13 cellular contexts compared by ENCODE assay signal in genomic region chr3:163622384-163622783, GRCh38.
DNase-seq lines count a peak whose midpoint lies in the region; ATAC-seq, FAIRE-seq and TF ChIP-seq lines count a peak whose summit lies in the region.
"Had no signal": no experiment of that assay in that cellular context is flagged by ENCODE, and none has a peak within 500 bp of the region (broad histone marks: within the 10 kb centered on the region; RNA-seq: fewer than 3 reads in every experiment).

No MANE protein-coding gene starts in this region.

- no peak for FAIRE-seq in GM19239 (lab: Jason Lieb, UNC)
- FAIRE-seq: islet of Langerhans had no signal

- H3K4me1 ChIP-seq in liver (ENCODE audit: control insufficient read depth in 4 of 4, insufficient read depth in 4 of 4, low read length in 3 of 4) (no peaks in the 10 kb centered on the region), left ventricle myocardium inferior (no peaks in the 10 kb centered on the region)
- H3K4me1 ChIP-seq: esophagus muscularis mucosa had no signal

- H3K4me3 ChIP-seq in NB4 (ENCODE audit: low read depth, low read length) (no peak overlapping the region), liver (ENCODE audit: low read depth in 1 of 3, low read length in 3 of 3) (no peak overlapping the region), left ventricle myocardium inferior (no peak overlapping the region)
- H3K4me3 ChIP-seq: esophagus muscularis mucosa had no signal

- no peak for TF ChIP-seq CTCF in NB4 (IDR thresholded peaks at IDR 0.05; ENCODE audit: low read depth, low read length)
- peak; percentile 45; the same call in 1 of the 2 replicates for TF ChIP-seq CTCF in WTC11 (IDR thresholded peaks at IDR 0.05)
- TF ChIP-seq CTCF in liver (IDR thresholded peaks at IDR 0.05; ENCODE audit: low read depth, low read length, missing input control): peak; percentile 22
- no peak for TF ChIP-seq CTCF in left ventricle myocardium inferior (IDR thresholded peaks at IDR 0.05; ENCODE audit: borderline replicate concordance)

- no peaks in the 10 kb centered on the region for H3K27me3 ChIP-seq in liver (ENCODE audit: control insufficient read depth in 4 of 4, insufficient read depth in 4 of 4, low read length in 3 of 4)
- H3K27me3 ChIP-seq in left ventricle myocardium inferior (ENCODE audit: low read depth): no peaks in the 10 kb centered on the region
- H3K27me3 ChIP-seq: esophagus muscularis mucosa had no signal

- 40% methylated on average over 3 of the region's 3 CpGs for WGBS in liver

- POLR2A ChIA-PET in WTC11 (lab: Charles Lee): no interaction called here

- H3K9me3 ChIP-seq in liver (ENCODE audit: control insufficient read depth in 4 of 4, low read length in 3 of 4) (no peaks in the 10 kb centered on the region), T-helper 17 cell (ENCODE audit: control insufficient read depth, low read length, poor library complexity, severe bottlenecking) (no peaks in the 10 kb centered on the region), left ventricle myocardium inferior (replicated peaks) (no peaks in the 10 kb centered on the region)
- H3K9me3 ChIP-seq: esophagus muscularis mucosa had no signal

- H3K36me3 Mint-ChIP-seq in WTC11 (no peaks in the 10 kb centered on the region), T-helper 17 cell (ENCODE audit: low read depth) (no peaks in the 10 kb centered on the region)

- H3K27ac ChIP-seq in liver (ENCODE audit: low read depth in 1 of 2, low read length in 2 of 2) (no peak overlapping the region), left ventricle myocardium inferior (replicated peaks) (no peak overlapping the region)
- H3K27ac ChIP-seq: esophagus muscularis mucosa had no signal

- H3K27ac Mint-ChIP-seq in WTC11: no peak overlapping the region
- H3K27ac Mint-ChIP-seq in T-helper 17 cell: no peak overlapping the region
- H3K27ac Mint-ChIP-seq: stimulated activated naive CD8-positive, alpha-beta T cell treated with anti-CD3 and anti-CD28 coated beads, Interleukin-15, amount 100 ng/mL, for 72 hours had no signal

- no peaks in the 10 kb centered on the region for H3K27me3 Mint-ChIP-seq in WTC11 (ENCODE audit: low read depth)
- no peaks in the 10 kb centered on the region for H3K27me3 Mint-ChIP-seq in T-helper 17 cell
- H3K27me3 Mint-ChIP-seq: stimulated activated naive CD8-positive, alpha-beta T cell treated with anti-CD3 and anti-CD28 coated beads, Interleukin-15, amount 100 ng/mL, for 72 hours had no signal

- DNase-seq in DMS114 treated with DMSO at 0.1 percent for 48 hours (lab: John Stamatoyannopoulos, UW; ENCODE audit: unreplicated experiment): peak; percentile 43
- peak; percentile 16 for DNase-seq in NB4 (ENCODE audit: low read depth)
- DNase-seq in WTC11 (ENCODE audit: low spot score): peak; percentile 32
- no peak for DNase-seq in T-helper 17 cell
- DNase-seq in left ventricle myocardium inferior: no peak
- DNase-seq in GM19239 (ENCODE audit: insufficient read length, low spot score): no peak
- DNase-seq: occipital lobe; stimulated activated CD4-positive, alpha-beta T cell treated with anti-CD3 and anti-CD28 coated beads, Interleukin-2, amount 100 ng/mL, for 48 hours; stimulated activated naive CD8-positive, alpha-beta T cell treated with anti-CD3 and anti-CD28 coated beads, Interleukin-15, amount 100 ng/mL, for 72 hours had no signal

- TF ChIP-seq POLR2A in NB4 (IDR thresholded peaks at IDR 0.05; ENCODE audit: extremely low read depth, insufficient read length): no peak

- 0 out of 2 replicates have a peak, but pooled peaks cover 2% of the 10 kb centered on the region for H3K4me1 Mint-ChIP-seq in WTC11
- H3K4me1 Mint-ChIP-seq in T-helper 17 cell: no peaks in the 10 kb centered on the region
- H3K4me1 Mint-ChIP-seq: stimulated activated naive CD8-positive, alpha-beta T cell treated with anti-CD3 and anti-CD28 coated beads, Interleukin-15, amount 100 ng/mL, for 72 hours had no signal

- no peak overlapping the region for H3K4me3 Mint-ChIP-seq in WTC11
- H3K4me3 Mint-ChIP-seq in T-helper 17 cell: no peak overlapping the region
- H3K4me3 Mint-ChIP-seq: stimulated activated naive CD8-positive, alpha-beta T cell treated with anti-CD3 and anti-CD28 coated beads, Interleukin-15, amount 100 ng/mL, for 72 hours had no signal

- H3K9ac ChIP-seq in liver (ENCODE audit: low read depth in 1 of 2, low read length in 2 of 2): no peak overlapping the region

- CTCF ChIA-PET in WTC11 (lab: Charles Lee): interaction anchor here (0.7 kb wide), 1 partner anchor 9 kb away, joined by 3 read pairs; no protein-coding TSS in a partner anchor

- ATAC-seq in WTC11 (peak; percentile 100), T-helper 17 cell (no peak), GM19397 (IDR thresholded peaks at IDR 0.05; ENCODE audit: unreplicated experiment) (no peak)
- ATAC-seq: stimulated activated naive CD8-positive, alpha-beta T cell treated with anti-CD3 and anti-CD28 coated beads, Interleukin-15, amount 100 ng/mL, for 72 hours had no signal

- intact Hi-C loops in left ventricle myocardium inferior (cut with micrococcal nuclease): no loop called here

- H3K9me3 Mint-ChIP-seq in WTC11: no peaks in the 10 kb centered on the region

- H3K36me3 ChIP-seq in liver (ENCODE audit: control insufficient read depth in 4 of 4, insufficient read depth in 3 of 4, low read depth in 1 of 4, low read length in 3 of 4): no peaks in the 10 kb centered on the region
- no peaks in the 10 kb centered on the region for H3K36me3 ChIP-seq in left ventricle myocardium inferior
- H3K36me3 ChIP-seq: esophagus muscularis mucosa had no signal

- TF ChIP-seq RAD21 in liver (IDR thresholded peaks at IDR 0.05): peak in 1 of 2 donors; percentile 19

TF ChIP-seq in WTC11, 78 proteins besides CTCF, POLR2A, EP300 and RAD21:
- TF ChIP-seq NR2C2 (CRISPR knock-in tag; IDR thresholded peaks at IDR 0.05) (no peak), FOXK1 (CRISPR knock-in tag; IDR thresholded peaks at IDR 0.05) (no peak), EMX1 (CRISPR knock-in tag; IDR thresholded peaks at IDR 0.05) (no peak)

TF ChIP-seq in liver, 16 proteins besides CTCF, POLR2A, EP300 and RAD21:
- TF ChIP-seq RXRA (IDR thresholded peaks at IDR 0.05): no peak
- no peak for TF ChIP-seq JUND (IDR thresholded peaks at IDR 0.05)
- no peak for TF ChIP-seq MAX (IDR thresholded peaks at IDR 0.05)
- no peak for TF ChIP-seq NR2F2 (IDR thresholded peaks at IDR 0.05)
- no peak for TF ChIP-seq ZBTB33 (IDR thresholded peaks at IDR 0.05)
- TF ChIP-seq ATF3 (IDR thresholded peaks at IDR 0.05): no peak
- no peak for TF ChIP-seq YY1 (IDR thresholded peaks at IDR 0.05)
- no peak for TF ChIP-seq FOXA2 (IDR thresholded peaks at IDR 0.05)
- TF ChIP-seq EGR1 (IDR thresholded peaks at IDR 0.05; ENCODE audit: low read depth in 2 of 2): no peak
- TF ChIP-seq FOXA1 (IDR thresholded peaks at IDR 0.05): no peak
- TF ChIP-seq GABPA (IDR thresholded peaks at IDR 0.05 in 1 of 2, conservative IDR thresholded peaks at IDR 0.05 in 1 of 2): no peak
- TF ChIP-seq REST (IDR thresholded peaks at IDR 0.05): no peak
- no peak for TF ChIP-seq HNF4A (conservative IDR thresholded peaks at IDR 0.05)
- TF ChIP-seq HNF4G (IDR thresholded peaks at IDR 0.05): no peak
- TF ChIP-seq SP1 (IDR thresholded peaks at IDR 0.05): no peak

Comparison
In these comparisons a context has a peak if more than half of its experiments do, and no peak if none do; other contexts are left out.
1. DNase-seq: peak in DMS114 treated with DMSO at 0.1 percent for 48 hours (single experiment), NB4 (single experiment) and WTC11 (single experiment); none in T-helper 17 cell (0 of 3), left ventricle myocardium inferior (single experiment) and GM19239 (single experiment).
2. CTCF ChIP-seq: peak in WTC11 (single experiment) and liver (single experiment); none in NB4 (single experiment) and left ventricle myocardium inferior (single experiment).